ENCODE assay signal across 1 cellular context in genomic region chr7:150428671-150429451, GRCh38.
TF ChIP-seq lines count a peak whose summit lies in the region.

No MANE protein-coding gene starts in this region.

TF ChIP-seq in GM23338, 12 proteins besides CTCF, POLR2A, EP300 and RAD21 (continued from another document):
- peak; percentile 66; the same call in 1 of the 2 replicates for TF ChIP-seq ZNF462 (CRISPR knock-in tag; IDR thresholded peaks at IDR 0.05)
